1 cellular context compared by ENCODE assay signal in the genomic region with DNA sequence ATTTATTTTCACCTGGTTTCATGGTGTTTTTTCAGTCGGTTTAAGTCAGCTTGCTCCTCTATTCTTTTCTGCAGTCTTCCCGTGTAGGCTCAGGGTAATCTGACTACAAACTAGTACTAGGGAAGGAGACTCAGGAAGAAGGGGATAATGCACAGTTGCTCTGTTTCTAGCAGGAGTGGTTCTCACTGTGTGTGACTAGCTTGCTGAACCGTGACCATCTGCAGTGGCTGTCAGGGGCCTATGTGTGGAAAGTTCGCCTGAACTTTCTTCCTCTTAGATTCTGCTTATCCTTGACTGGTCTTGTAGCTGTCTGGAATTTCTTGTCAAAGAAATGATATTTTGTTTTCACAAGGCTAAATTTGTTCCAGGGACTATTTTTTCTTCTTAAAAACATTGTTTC.
TF ChIP-seq lines count a peak whose summit lies in the region.

No MANE protein-coding gene starts in this region.

TF ChIP-seq in GM12878, 131 proteins besides CTCF, POLR2A, EP300 and RAD21:
- TF ChIP-seq PAX5 (IDR thresholded peaks at IDR 0.05; ENCODE audit: borderline replicate concordance, low read depth, low read length) (peak; percentile 87), MTA2 (IDR thresholded peaks at IDR 0.05; ENCODE audit: low read depth) (no peak), HDAC6 (IDR thresholded peaks at IDR 0.05; ENCODE audit: unreplicated experiment) (no peak), SUPT20H (IDR thresholded peaks at IDR 0.05; ENCODE audit: borderline replicate concordance, control insufficient read depth, low read depth, low read length) (no peak), STAT3 (IDR thresholded peaks at IDR 0.05; ENCODE audit: low read depth, low read length) (no peak), SMARCA5 (IDR thresholded peaks at IDR 0.05) (no peak), ASH2L (IDR thresholded peaks at IDR 0.05; ENCODE audit: borderline replicate concordance, low read depth) (no peak)
- TF ChIP-seq, protein P1, sequence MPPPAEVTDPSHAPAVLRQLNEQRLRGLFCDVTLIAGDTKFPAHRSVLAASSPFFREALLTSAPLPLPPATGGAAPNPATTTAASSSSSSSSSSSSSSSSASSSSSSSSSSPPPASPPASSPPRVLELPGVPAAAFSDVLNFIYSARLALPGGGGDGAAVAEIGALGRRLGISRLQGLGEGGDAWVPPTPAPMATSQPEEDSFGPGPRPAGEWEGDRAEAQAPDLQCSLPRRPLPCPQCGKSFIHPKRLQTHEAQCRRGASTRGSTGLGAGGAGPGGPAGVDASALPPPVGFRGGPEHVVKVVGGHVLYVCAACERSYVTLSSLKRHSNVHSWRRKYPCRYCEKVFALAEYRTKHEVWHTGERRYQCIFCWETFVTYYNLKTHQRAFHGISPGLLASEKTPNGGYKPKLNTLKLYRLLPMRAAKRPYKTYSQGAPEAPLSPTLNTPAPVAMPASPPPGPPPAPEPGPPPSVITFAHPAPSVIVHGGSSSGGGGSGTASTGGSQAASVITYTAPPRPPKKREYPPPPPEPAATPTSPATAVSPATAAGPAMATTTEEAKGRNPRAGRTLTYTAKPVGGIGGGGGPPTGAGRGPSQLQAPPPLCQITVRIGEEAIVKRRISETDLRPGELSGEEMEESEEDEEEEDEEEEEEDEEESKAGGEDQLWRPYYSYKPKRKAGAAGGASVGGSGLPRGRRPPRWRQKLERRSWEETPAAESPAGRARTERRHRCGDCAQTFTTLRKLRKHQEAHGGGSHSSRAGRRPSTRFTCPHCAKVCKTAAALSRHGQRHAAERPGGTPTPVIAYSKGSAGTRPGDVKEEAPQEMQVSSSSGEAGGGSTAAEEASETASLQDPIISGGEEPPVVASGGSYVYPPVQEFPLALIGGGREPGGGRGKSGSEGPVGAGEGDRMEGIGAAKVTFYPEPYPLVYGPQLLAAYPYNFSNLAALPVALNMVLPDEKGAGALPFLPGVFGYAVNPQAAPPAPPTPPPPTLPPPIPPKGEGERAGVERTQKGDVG (CRISPR knock-in tag; IDR thresholded peaks at IDR 0.05), result no peak
